In the genomic region with DNA sequence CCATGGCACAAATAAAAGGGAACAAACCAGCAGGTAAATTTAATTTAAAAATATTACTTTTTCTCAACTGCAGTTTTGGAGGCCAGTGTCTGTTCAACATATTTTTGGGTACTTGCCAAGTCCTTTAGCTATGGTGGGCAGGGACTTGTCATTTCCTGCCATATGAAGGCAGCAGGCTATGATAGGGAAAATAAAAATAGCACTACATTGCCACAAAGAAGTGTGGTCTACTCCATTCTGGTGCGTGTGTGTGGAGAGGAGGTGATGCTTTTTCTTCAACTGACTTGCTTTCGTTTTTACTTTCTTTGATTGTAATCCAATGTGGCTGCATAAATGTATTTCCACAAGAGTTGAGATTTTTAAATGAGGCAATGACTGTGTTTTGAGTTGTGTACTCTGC, we compare ENCODE assay signal across 8 cellular contexts. TPM values are rescaled to one million over a fixed set of nuclear protein-coding genes. Genes with fewer than 3 reads are reported as not detected.
A peak's percentile ranks its signal among the peaks of the same experiment; 100 is the strongest.
DNase-seq lines count a peak whose midpoint lies in the region; ATAC-seq and TF ChIP-seq lines count a peak whose summit lies in the region.

No MANE protein-coding gene starts in this region.

- H3K9me3 ChIP-seq in BLaER1: no peaks in the 10 kb centered on the region

- H3K9ac ChIP-seq in BLaER1: no peak overlapping the region

- H3K27me3 Mint-ChIP-seq in activated CD4-positive, alpha-beta T cell treated with anti-CD3 and anti-CD28 coated beads, Interleukin-2, amount 10 ng/mL, durations not matched to agents 7 days and 5 days: no peaks in the 10 kb centered on the region

- ATAC-seq in GM19035 (IDR thresholded peaks at IDR 0.05; ENCODE audit: unreplicated experiment) (peak; percentile 62), HG03196 (IDR thresholded peaks at IDR 0.05; ENCODE audit: unreplicated experiment) (peak; percentile 89), HG03039 (IDR thresholded peaks at IDR 0.05; ENCODE audit: unreplicated experiment) (no peak)

- H3K27ac ChIP-seq in BLaER1: peak overlapping the region; percentile 7; the same call in 1 of the 2 replicates

- H3K4me3 Mint-ChIP-seq in activated CD4-positive, alpha-beta T cell treated with anti-CD3 and anti-CD28 coated beads, Interleukin-2, amount 10 ng/mL, durations not matched to agents 7 days and 5 days: peak overlapping the region; percentile 86

- peak; percentile 66 for DNase-seq in activated CD4-positive, alpha-beta T cell treated with anti-CD3 and anti-CD28 coated beads, Interleukin-2, amount 10 ng/mL, durations not matched to agents 7 days and 5 days
- DNase-seq in stimulated activated naive CD4-positive, alpha-beta T cell treated with Interleukin-2 at 50 U/mL for 16 hours (lab: John Stamatoyannopoulos, UW): peak; percentile 6
- DNase-seq in HEK293T (ENCODE audit: extremely low spot score) (no peak), DMS153 (lab: John Stamatoyannopoulos, UW) (no peak)

- peak overlapping the region; percentile 59 for H3K4me2 ChIP-seq in BLaER1

- H3K27me3 ChIP-seq in BLaER1: peaks cover 95% of the 10 kb centered on the region

- peaks cover 70% of the 10 kb centered on the region for H3K4me1 Mint-ChIP-seq in activated CD4-positive, alpha-beta T cell treated with anti-CD3 and anti-CD28 coated beads, Interleukin-2, amount 10 ng/mL, durations not matched to agents 7 days and 5 days

- peak overlapping the region; percentile 2; the same call in 1 of the 2 replicates for H3K4me3 ChIP-seq in BLaER1

- peaks cover 40% of the 10 kb centered on the region for H3K36me3 Mint-ChIP-seq in activated CD4-positive, alpha-beta T cell treated with anti-CD3 and anti-CD28 coated beads, Interleukin-2, amount 10 ng/mL, durations not matched to agents 7 days and 5 days (ENCODE audit: low read depth)

- POLR2A ChIA-PET in activated CD4-positive, alpha-beta T cell treated with anti-CD3 and anti-CD28 coated beads, Interleukin-2, amount 10 ng/mL, durations not matched to agents 7 days and 5 days (lab: Charles Lee): no interaction called here
- POLR2A ChIA-PET in HEK293T (lab: Yijun Ruan, JAX): no interaction called here

- H3K27ac Mint-ChIP-seq in activated CD4-positive, alpha-beta T cell treated with anti-CD3 and anti-CD28 coated beads, Interleukin-2, amount 10 ng/mL, durations not matched to agents 7 days and 5 days: peak overlapping the region; percentile 99

- no peaks in the 10 kb centered on the region for H3K9me3 Mint-ChIP-seq in activated CD4-positive, alpha-beta T cell treated with anti-CD3 and anti-CD28 coated beads, Interleukin-2, amount 10 ng/mL, durations not matched to agents 7 days and 5 days

- no peaks in the 10 kb centered on the region for H3K36me3 ChIP-seq in BLaER1

- H3K4me1 ChIP-seq in BLaER1: peaks cover 23% of the 10 kb centered on the region

- CTCF ChIA-PET in activated CD4-positive, alpha-beta T cell treated with anti-CD3 and anti-CD28 coated beads, Interleukin-2, amount 10 ng/mL, durations not matched to agents 7 days and 5 days (lab: Charles Lee): interaction anchor here (0.7 kb wide), 1 partner anchor 10 kb away, joined by 3 read pairs; no protein-coding TSS in a partner anchor
- CTCF ChIA-PET in HEK293T (lab: Yijun Ruan, JAX): no interaction called here

- H4K20me1 ChIP-seq in BLaER1: no peaks in the 10 kb centered on the region

TF ChIP-seq in HEK293T, 16 proteins besides CTCF, POLR2A, EP300 and RAD21:
- TF ChIP-seq SP1 (IDR thresholded peaks at IDR 0.05) (no peak), PKNOX1 (IDR thresholded peaks at IDR 0.05) (no peak), TARDBP (IDR thresholded peaks at IDR 0.05) (no peak), HDGF (IDR thresholded peaks at IDR 0.05; ENCODE audit: borderline replicate concordance) (no peak), FOXM1 (IDR thresholded peaks at IDR 0.05; ENCODE audit: borderline replicate concordance) (no peak)

RNA-seq across cellular contexts. Expression of gene GPR174, which starts 17.2 kb away (rescaled TPM):
- 10 to 100 TPM; 14.9 to 16.7 TPM for total RNA-seq in activated CD4-positive, alpha-beta T cell treated with anti-CD3 and anti-CD28 coated beads, Interleukin-2, amount 10 ng/mL, durations not matched to agents 7 days and 5 days

Comparison
In these comparisons a context has a peak if more than half of its experiments do, and no peak if none do; other contexts are left out.
1. DNase-seq: peak in activated CD4-positive, alpha-beta T cell treated with anti-CD3 and anti-CD28 coated beads, Interleukin-2, amount 10 ng/mL, durations not matched to agents 7 days and 5 days (single experiment) and stimulated activated naive CD4-positive, alpha-beta T cell treated with Interleukin-2 at 50 U/mL for 16 hours (single experiment); none in HEK293T (single experiment) and DMS153 (single experiment).